ENCODE assay signal across 19 cellular contexts in the genomic region with DNA sequence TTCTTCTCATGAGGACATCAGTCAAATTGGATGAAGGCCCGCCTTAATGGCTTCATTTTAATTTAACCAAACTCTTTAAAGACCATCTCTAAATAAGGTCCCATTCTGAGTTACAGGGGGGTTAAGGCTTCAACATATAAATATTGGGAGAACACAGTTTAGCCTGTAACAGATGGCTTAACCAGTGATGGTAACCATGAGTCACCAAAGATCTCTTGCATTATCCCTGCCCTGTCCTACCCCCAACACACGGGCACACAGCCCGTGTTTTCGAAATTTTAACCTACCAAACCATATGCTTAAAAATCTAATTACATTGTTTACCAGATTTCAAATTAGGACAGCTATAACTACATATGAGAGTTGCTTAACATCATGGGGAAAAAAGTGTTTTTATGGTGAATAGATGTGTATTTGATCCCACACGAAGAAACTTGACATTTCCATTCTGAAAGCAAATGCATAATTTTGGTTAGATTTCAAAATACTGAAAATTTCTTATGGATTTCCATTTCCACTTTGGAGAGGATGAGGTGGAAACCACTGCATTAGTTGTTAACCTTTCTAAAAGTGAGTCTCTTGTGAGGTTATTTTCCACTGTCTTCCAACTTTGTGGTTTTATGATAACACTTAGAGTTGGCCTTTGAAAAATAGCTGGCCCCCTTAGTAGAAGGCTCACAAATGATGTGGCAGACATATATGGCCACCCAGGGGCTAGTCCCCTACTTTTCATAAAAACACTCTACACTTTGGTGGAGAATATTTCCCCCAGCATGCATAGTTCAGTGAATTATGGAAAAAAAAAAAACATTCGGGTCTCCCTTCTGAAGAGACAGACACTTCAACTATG.
DNase-seq lines count a peak whose midpoint lies in the region; TF ChIP-seq lines count a peak whose summit lies in the region.
"Had no signal": no experiment of that assay in that cellular context is flagged by ENCODE, and none has a peak within 500 bp of the region (broad histone marks: within the 10 kb centered on the region; RNA-seq: fewer than 3 reads in every experiment).

No MANE protein-coding gene starts in this region.

- CTCF ChIA-PET in MCF 10A (lab: Yijun Ruan, JAX) (interaction anchor here (0.6 to 0.7 kb wide), 3 partner anchors 116 to 330 kb away, joined by 3 to 4 read pairs (median 3); no protein-coding TSS in a partner anchor), mammary epithelial cell (lab: Charles Lee; ENCODE audit: low non-redundant PET) (no interaction called here), PC-9 (lab: Charles Lee) (no interaction called here)
- CTCF ChIA-PET in CD4-positive, alpha-beta memory T cell (lab: Charles Lee; ENCODE audit: partially characterized antibody) = no interaction called here

- no peak overlapping the region for H2AFZ ChIP-seq in mammary epithelial cell (ENCODE audit: low read depth, low read length)
- no peak overlapping the region; the same call in 1 of the 2 replicates for H2AFZ ChIP-seq in PC-9

- TF ChIP-seq CTCF in MCF 10A (IDR thresholded peaks at IDR 0.05; ENCODE audit: unreplicated experiment) = no peak
- TF ChIP-seq CTCF in mammary epithelial cell (conservative IDR thresholded peaks at IDR 0.05 in 1 of 2, IDR thresholded peaks at IDR 0.05 in 1 of 2; ENCODE audit: extremely low read depth in 1 of 2, insufficient read depth in 1 of 2, low read depth in 1 of 2, low read length in 2 of 2) = no peak
- no peak for TF ChIP-seq CTCF in PC-9 (conservative IDR thresholded peaks at IDR 0.05)

- dilution Hi-C loops in mammary epithelial cell (cut with HindIII; ENCODE audit: low sequenced_read_pairs) = no loop called here

- H3K36me3 ChIP-seq in mammary epithelial cell (ENCODE audit: insufficient read depth, low read length) (no peaks in the 10 kb centered on the region), PC-9 (ENCODE audit: low read depth) (no peaks in the 10 kb centered on the region)
- no peaks in the 10 kb centered on the region for H3K36me3 ChIP-seq in CD4-positive, alpha-beta memory T cell (ENCODE audit: insufficient read depth, low read length)
- H3K36me3 ChIP-seq: BLaER1 treated with 17β-estradiol and CSF1 and Interleukin-3, amounts not matched to agents 10 nM and 100 nM had no signal

- H4K20me1 ChIP-seq in mammary epithelial cell (ENCODE audit: insufficient read depth, low read length) (no peaks in the 10 kb centered on the region), PC-9 (ENCODE audit: insufficient read depth) (no peaks in the 10 kb centered on the region)
- H4K20me1 ChIP-seq: BLaER1 treated with 17β-estradiol and CSF1 and Interleukin-3, amounts not matched to agents 10 nM and 100 nM had no signal

- H3K9me3 Mint-ChIP-seq in MCF 10A (ENCODE audit: unreplicated experiment) = no peaks in the 10 kb centered on the region
- peaks cover 0 to 15% (median 4%) of the 10 kb centered on the region in 8 donors for H3K9me3 Mint-ChIP-seq in CD4-positive, alpha-beta memory T cell
- H3K9me3 Mint-ChIP-seq: H9 had no signal

- DNase-seq in MCF 10A (ENCODE audit: unreplicated experiment) = peak; percentile 43
- DNase-seq in mammary epithelial cell = no peak
- peak; percentile 45 for DNase-seq in NCI-H446 treated with DMSO at 0.1 percent for 48 hours (lab: John Stamatoyannopoulos, UW)
- peak; percentile 92 for DNase-seq in fibroblast of gingiva (ENCODE audit: low read depth)
- no peak for DNase-seq in CD4-positive, alpha-beta memory T cell
- no peak for DNase-seq in PC-9
- no peak for DNase-seq in OCI-M2 (lab: John Stamatoyannopoulos, UW; ENCODE audit: unreplicated experiment)
- DNase-seq in DMS53 (lab: John Stamatoyannopoulos, UW) = no peak
- DNase-seq: CD8-positive, alpha-beta memory T cell; DND-41; H9; NCI-H1092 treated with DMSO at 0.1 percent for 48 hours; NCI-H146; NCI-H2081 treated with DMSO at 0.1 percent for 48 hours; NCI-H526; NK-92 treated with Interleukin-12 subunit alpha and Interleukin-12 subunit beta, amount 100 ng/mL, for 24 hours; SHP77; SK-N-SH had no signal

- H3K4me3 ChIP-seq in mammary epithelial cell (replicated peaks in 1 of 3; ENCODE audit: insufficient read depth in 1 of 3, low read depth in 2 of 3, low read length in 3 of 3) (no peak overlapping the region), PC-9 (no peak overlapping the region)
- H3K4me3 ChIP-seq in CD4-positive, alpha-beta memory T cell (ENCODE audit: low read length in 2 of 2) = no peak overlapping the region
- H3K4me3 ChIP-seq: BLaER1 treated with 17β-estradiol and CSF1 and Interleukin-3, amounts not matched to agents 10 nM and 100 nM had no signal

- POLR2A ChIA-PET in MCF 10A (lab: Yijun Ruan, JAX) (interaction anchor here (0.6 kb wide), 1 partner anchor 671 kb away, joined by 4 read pairs; no protein-coding TSS in a partner anchor), PC-9 (lab: Charles Lee; ENCODE audit: unreplicated experiment) (no interaction called here)
- POLR2A ChIA-PET in CD4-positive, alpha-beta memory T cell (lab: Charles Lee; ENCODE audit: partially characterized antibody) = no interaction called here

- H3K9me2 ChIP-seq in PC-9 (ENCODE audit: insufficient read depth) = no peaks in the 10 kb centered on the region
- H3K9me2 ChIP-seq: SK-N-SH had no signal

- H3K27ac Mint-ChIP-seq in MCF 10A (ENCODE audit: low read depth, unreplicated experiment) = no peak overlapping the region
- no peak overlapping the region for H3K27ac Mint-ChIP-seq in CD4-positive, alpha-beta memory T cell
- H3K27ac Mint-ChIP-seq: CD8-positive, alpha-beta memory T cell had no signal

- intact Hi-C loops in MCF 10A (cut with micrococcal nuclease) = no loop called here
- intact Hi-C loops in mammary epithelial cell (cut with micrococcal nuclease) = no loop called here
- intact Hi-C loops in CD4-positive, alpha-beta memory T cell (cut with micrococcal nuclease) = no loop called here
- intact Hi-C loops in PC-9 (cut with micrococcal nuclease; ENCODE audit: unreplicated experiment) = no loop called here

- H3K27me3 Mint-ChIP-seq in MCF 10A (ENCODE audit: insufficient read depth, unreplicated experiment) = no peaks in the 10 kb centered on the region
- H3K27me3 Mint-ChIP-seq in CD4-positive, alpha-beta memory T cell = no peaks in the 10 kb centered on the region
- H3K27me3 Mint-ChIP-seq: CD8-positive, alpha-beta memory T cell had no signal

- H3K9me3 ChIP-seq in mammary epithelial cell (replicated peaks; ENCODE audit: insufficient read depth, low read length) (no peaks in the 10 kb centered on the region), PC-9 (ENCODE audit: insufficient read depth, low read depth) (no peaks in the 10 kb centered on the region)
- H3K9me3 ChIP-seq in CD4-positive, alpha-beta memory T cell (ENCODE audit: control insufficient read depth in 1 of 2, low read length in 2 of 2) = no peaks in the 10 kb centered on the region
- H3K9me3 ChIP-seq: BLaER1 treated with 17β-estradiol and CSF1 and Interleukin-3, amounts not matched to agents 10 nM and 100 nM; SK-N-SH had no signal

- H3K4me1 Mint-ChIP-seq in MCF 10A (ENCODE audit: insufficient read depth, unreplicated experiment) = no peaks in the 10 kb centered on the region
- H3K4me1 Mint-ChIP-seq in CD4-positive, alpha-beta memory T cell = no peaks in the 10 kb centered on the region
- H3K4me1 Mint-ChIP-seq: CD8-positive, alpha-beta memory T cell had no signal

- no peaks in the 10 kb centered on the region for H3K36me3 Mint-ChIP-seq in MCF 10A (ENCODE audit: insufficient read depth, unreplicated experiment)
- no peaks in the 10 kb centered on the region for H3K36me3 Mint-ChIP-seq in CD4-positive, alpha-beta memory T cell
- H3K36me3 Mint-ChIP-seq: CD8-positive, alpha-beta memory T cell had no signal

- H3K4me2 ChIP-seq in mammary epithelial cell (ENCODE audit: insufficient read depth, low read depth, low read length) (no peak overlapping the region), PC-9 (no peak overlapping the region)
- H3K4me2 ChIP-seq: BLaER1 treated with 17β-estradiol and CSF1 and Interleukin-3, amounts not matched to agents 10 nM and 100 nM; SK-N-SH had no signal

- H3K4me3 Mint-ChIP-seq in MCF 10A (ENCODE audit: unreplicated experiment) = no peak overlapping the region
- no peak overlapping the region for H3K4me3 Mint-ChIP-seq in CD4-positive, alpha-beta memory T cell
- H3K4me3 Mint-ChIP-seq: CD8-positive, alpha-beta memory T cell; H9 had no signal

- H3K4me1 ChIP-seq in mammary epithelial cell (ENCODE audit: insufficient read depth, low read length) = no peaks in the 10 kb centered on the region
- no peaks in the 10 kb centered on the region for H3K4me1 ChIP-seq in CD4-positive, alpha-beta memory T cell (ENCODE audit: insufficient read depth, low read length)
- H3K4me1 ChIP-seq in PC-9 (replicated peaks; ENCODE audit: insufficient read depth) = peaks cover 12% of the 10 kb centered on the region
- H3K4me1 ChIP-seq: BLaER1 treated with 17β-estradiol and CSF1 and Interleukin-3, amounts not matched to agents 10 nM and 100 nM had no signal

- H3F3A ChIP-seq in PC-9 (ENCODE audit: insufficient read depth, low read depth) = peaks cover 6% of the 10 kb centered on the region

- no peak overlapping the region for H3K27ac ChIP-seq in mammary epithelial cell (ENCODE audit: insufficient read depth, low read depth, low read length)
- no peak overlapping the region for H3K27ac ChIP-seq in CD4-positive, alpha-beta memory T cell (ENCODE audit: low read depth, low read length)
- H3K27ac ChIP-seq in PC-9 = no peak overlapping the region
- H3K27ac ChIP-seq: BLaER1 treated with 17β-estradiol and CSF1 and Interleukin-3, amounts not matched to agents 10 nM and 100 nM had no signal

- H3K79me2 ChIP-seq in mammary epithelial cell (ENCODE audit: insufficient read depth, low read length) (no peaks in the 10 kb centered on the region), PC-9 (ENCODE audit: low read depth) (no peaks in the 10 kb centered on the region)

- no peaks in the 10 kb centered on the region for H3K27me3 ChIP-seq in mammary epithelial cell (ENCODE audit: insufficient read depth, low read length)
- H3K27me3 ChIP-seq in CD4-positive, alpha-beta memory T cell (ENCODE audit: insufficient read depth, low read length) = no peaks in the 10 kb centered on the region
- H3K27me3 ChIP-seq in PC-9 (ENCODE audit: insufficient read depth, low read depth) = no peaks in the 10 kb centered on the region
- H3K27me3 ChIP-seq: BLaER1 treated with 17β-estradiol and CSF1 and Interleukin-3, amounts not matched to agents 10 nM and 100 nM had no signal

- 81% methylated on average over 6 of the region's 6 CpGs for WGBS in mammary epithelial cell (ENCODE audit: low coverage, missing lambda C conversion rate)

- H3K9ac ChIP-seq in mammary epithelial cell (ENCODE audit: insufficient read depth, low read length) = no peak overlapping the region
- H3K9ac ChIP-seq: BLaER1 treated with 17β-estradiol and CSF1 and Interleukin-3, amounts not matched to agents 10 nM and 100 nM; SK-N-SH had no signal

- in situ Hi-C loops in mammary epithelial cell (cut with MboI; ENCODE audit: low sequenced_read_pairs in 2 of 2) = no loop called here

- BruUV-seq in MCF 10A (replicated peaks; lab: Mats Ljungman, UMichigan) (no TSS peak), mammary epithelial cell (replicated peaks; lab: Mats Ljungman, UMichigan) (no TSS peak), PC-9 (replicated peaks; lab: Mats Ljungman, UMichigan) (no TSS peak)

Comparison
In these comparisons a context has a peak if more than half of its experiments do, and no peak if none do; other contexts are left out.
1. DNase-seq: peak in MCF 10A (single experiment), NCI-H446 treated with DMSO at 0.1 percent for 48 hours (single experiment) and fibroblast of gingiva (single experiment); none in mammary epithelial cell (single experiment), CD4-positive, alpha-beta memory T cell (0 of 5), PC-9 (0 of 2), OCI-M2 (single experiment) and DMS53 (single experiment).